In the genomic region with DNA sequence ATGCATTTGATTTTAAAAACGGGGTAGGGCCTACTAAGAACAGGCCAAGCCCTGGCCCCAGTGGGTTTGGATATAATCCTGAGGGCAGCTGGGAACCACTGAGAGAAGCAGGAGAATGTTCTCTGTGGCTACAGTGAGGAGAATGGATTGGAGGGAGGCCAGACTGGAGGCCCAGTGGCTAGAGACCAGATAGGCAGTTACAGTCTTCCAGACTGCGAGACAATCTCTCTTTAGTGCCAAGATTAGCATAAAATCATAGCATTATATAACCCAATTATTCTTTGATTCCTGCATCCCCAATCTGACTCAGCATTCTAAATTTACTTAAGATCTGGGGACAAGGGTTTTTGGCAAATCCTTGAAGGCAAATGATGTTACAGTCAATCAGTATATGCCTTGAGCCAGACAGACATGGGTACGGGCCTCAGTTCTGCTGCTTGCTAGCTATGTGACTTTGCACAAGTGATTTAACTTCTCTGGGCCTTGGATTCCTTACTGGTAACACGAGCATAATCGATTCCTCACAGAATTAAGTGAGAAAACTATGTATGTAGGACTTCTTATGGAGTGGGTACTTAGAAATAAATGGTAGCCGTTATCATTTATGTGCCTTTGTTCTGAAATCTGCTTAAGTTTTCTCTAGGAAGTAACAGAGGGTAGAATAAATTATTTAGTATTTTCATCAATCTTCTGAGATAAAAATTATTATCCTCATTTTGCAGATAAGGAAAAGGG, we compare ENCODE assay signal across 8 cellular contexts. TPM values are rescaled to one million over a fixed set of nuclear protein-coding genes. Genes with fewer than 3 reads are reported as not detected.
DNase-seq lines count a peak whose midpoint lies in the region; ATAC-seq and TF ChIP-seq lines count a peak whose summit lies in the region.

No MANE protein-coding gene starts in this region.

- no peak for TF ChIP-seq CTCF in Panc1 (IDR thresholded peaks at IDR 0.05)
- no peak for TF ChIP-seq CTCF in fibroblast of the aortic adventitia (IDR thresholded peaks at IDR 0.05; ENCODE audit: insufficient read depth, low read length)
- no peak for TF ChIP-seq CTCF in progenitor cell of endocrine pancreas (IDR thresholded peaks at IDR 0.05; ENCODE audit: unreplicated experiment)

- ATAC-seq in Panc1 (no peak), GM18517 (IDR thresholded peaks at IDR 0.05; ENCODE audit: unreplicated experiment) (no peak)
- no peak for ATAC-seq in activated CD8-positive, alpha-beta memory T cell treated with anti-CD3 and anti-CD28 coated beads, Interleukin-2, amount 10 ng/mL, durations not matched to agents 7 days and 5 days

- no peaks in the 10 kb centered on the region for H3K36me3 Mint-ChIP-seq in progenitor cell of endocrine pancreas (ENCODE audit: insufficient read depth)
- peaks cover 1% of the 10 kb centered on the region for H3K36me3 Mint-ChIP-seq in activated naive CD4-positive, alpha-beta T cell treated with anti-CD3 and anti-CD28 coated beads, Interleukin-2, amount 10 ng/mL, durations not matched to agents 7 days and 5 days
- no peaks in the 10 kb centered on the region for H3K36me3 Mint-ChIP-seq in activated CD8-positive, alpha-beta memory T cell treated with anti-CD3 and anti-CD28 coated beads, Interleukin-2, amount 10 ng/mL, durations not matched to agents 7 days and 5 days

- no peak overlapping the region for H3K27ac Mint-ChIP-seq in progenitor cell of endocrine pancreas
- H3K27ac Mint-ChIP-seq in activated naive CD4-positive, alpha-beta T cell treated with anti-CD3 and anti-CD28 coated beads, Interleukin-2, amount 10 ng/mL, durations not matched to agents 7 days and 5 days, result no peak overlapping the region
- no peak overlapping the region for H3K27ac Mint-ChIP-seq in activated CD8-positive, alpha-beta memory T cell treated with anti-CD3 and anti-CD28 coated beads, Interleukin-2, amount 10 ng/mL, durations not matched to agents 7 days and 5 days

- intact Hi-C loops in Panc1 (cut with micrococcal nuclease; ENCODE audit: unreplicated experiment), result loop anchor here (10.0 kb wide), 1 partner anchor 110 kb away; a partner anchor contains a TSS

- no TSS peak for BruUV-seq in Panc1 (replicated peaks; lab: Mats Ljungman, UMichigan)

- no peaks in the 10 kb centered on the region for H3K27me3 Mint-ChIP-seq in progenitor cell of endocrine pancreas
- H3K27me3 Mint-ChIP-seq in activated naive CD4-positive, alpha-beta T cell treated with anti-CD3 and anti-CD28 coated beads, Interleukin-2, amount 10 ng/mL, durations not matched to agents 7 days and 5 days, result no peaks in the 10 kb centered on the region
- no peaks in the 10 kb centered on the region for H3K27me3 Mint-ChIP-seq in activated CD8-positive, alpha-beta memory T cell treated with anti-CD3 and anti-CD28 coated beads, Interleukin-2, amount 10 ng/mL, durations not matched to agents 7 days and 5 days

- no peak overlapping the region for H3K4me3 ChIP-seq in Panc1 (ENCODE audit: low read depth in 2 of 2, low read length in 2 of 2)
- no peak overlapping the region for H3K4me3 ChIP-seq in fibroblast of the aortic adventitia (ENCODE audit: low read depth, low read length)

- no peaks in the 10 kb centered on the region for H3K9me3 Mint-ChIP-seq in progenitor cell of endocrine pancreas (ENCODE audit: low read depth)
- peaks cover under 1% of the 10 kb centered on the region for H3K9me3 Mint-ChIP-seq in activated naive CD4-positive, alpha-beta T cell treated with anti-CD3 and anti-CD28 coated beads, Interleukin-2, amount 10 ng/mL, durations not matched to agents 7 days and 5 days
- no peaks in the 10 kb centered on the region for H3K9me3 Mint-ChIP-seq in activated CD8-positive, alpha-beta memory T cell treated with anti-CD3 and anti-CD28 coated beads, Interleukin-2, amount 10 ng/mL, durations not matched to agents 7 days and 5 days (ENCODE audit: low read depth)

- peak overlapping the region; percentile 90 for H3K27ac ChIP-seq in Panc1 (ENCODE audit: low read length)

- in situ Hi-C loops in Panc1 (cut with HindIII; ENCODE audit: low pct_unique_long_range_greater_than_20kb, low sequenced_read_pairs), result no loop called here

- H3K9me3 ChIP-seq in Panc1 (ENCODE audit: control insufficient read depth, insufficient read depth, low read depth, low read length), result no peaks in the 10 kb centered on the region

- POLR2A ChIA-PET in Panc1 (lab: Charles Lee), result interaction anchor here (0.6 kb wide), 1 partner anchor 169 kb away, joined by 6 read pairs; no protein-coding TSS in a partner anchor

- peak overlapping the region; percentile 37 for H3K4me3 Mint-ChIP-seq in progenitor cell of endocrine pancreas (ENCODE audit: low read depth)
- no peak overlapping the region for H3K4me3 Mint-ChIP-seq in activated naive CD4-positive, alpha-beta T cell treated with anti-CD3 and anti-CD28 coated beads, Interleukin-2, amount 10 ng/mL, durations not matched to agents 7 days and 5 days
- H3K4me3 Mint-ChIP-seq in activated CD8-positive, alpha-beta memory T cell treated with anti-CD3 and anti-CD28 coated beads, Interleukin-2, amount 10 ng/mL, durations not matched to agents 7 days and 5 days, result no peak overlapping the region

- no peaks in the 10 kb centered on the region for H3K36me3 ChIP-seq in Panc1 (ENCODE audit: control insufficient read depth, insufficient read depth, low read length)

- H3K27me3 ChIP-seq in Panc1 (ENCODE audit: control insufficient read depth, insufficient read depth, low read length), result no peaks in the 10 kb centered on the region

- H3K4me1 ChIP-seq in Panc1 (ENCODE audit: control insufficient read depth, insufficient read depth, low read length), result peaks cover 45% of the 10 kb centered on the region

- CTCF ChIA-PET in Panc1 (lab: Charles Lee), result no interaction called here
- CTCF ChIA-PET in activated naive CD4-positive, alpha-beta T cell treated with anti-CD3 and anti-CD28 coated beads, Interleukin-2, amount 10 ng/mL, durations not matched to agents 7 days and 5 days (lab: Charles Lee), result interaction anchor here (0.8 to 3.9 kb wide), 2 partner anchors 29 to 106 kb away, joined by 3 to 24 read pairs; a partner anchor contains a TSS
- CTCF ChIA-PET in activated CD8-positive, alpha-beta memory T cell treated with anti-CD3 and anti-CD28 coated beads, Interleukin-2, amount 10 ng/mL, durations not matched to agents 7 days and 5 days (lab: Charles Lee), result interaction anchor here (0.9 to 5.3 kb wide), 3 partner anchors 69 to 161 kb away, joined by 3 to 44 read pairs (median 8); a partner anchor contains a TSS

- H3K4me1 Mint-ChIP-seq in progenitor cell of endocrine pancreas (ENCODE audit: low read depth), result peaks cover 31% of the 10 kb centered on the region
- peaks cover 41% of the 10 kb centered on the region for H3K4me1 Mint-ChIP-seq in activated naive CD4-positive, alpha-beta T cell treated with anti-CD3 and anti-CD28 coated beads, Interleukin-2, amount 10 ng/mL, durations not matched to agents 7 days and 5 days
- H3K4me1 Mint-ChIP-seq in activated CD8-positive, alpha-beta memory T cell treated with anti-CD3 and anti-CD28 coated beads, Interleukin-2, amount 10 ng/mL, durations not matched to agents 7 days and 5 days, result peaks cover 44% of the 10 kb centered on the region

- peak; percentile 36 for DNase-seq in AG20443 (ENCODE audit: low spot score)
- no peak for DNase-seq in Panc1 (ENCODE audit: low read depth, low spot score)
- DNase-seq in fibroblast of the aortic adventitia (ENCODE audit: low read depth), result peak; percentile 82
- DNase-seq in progenitor cell of endocrine pancreas (ENCODE audit: low spot score, unreplicated experiment), result no peak
- DNase-seq in NCI-H510A treated with DMSO at 0.1 percent for 48 hours (lab: John Stamatoyannopoulos, UW), result no peak
- DNase-seq in activated naive CD4-positive, alpha-beta T cell treated with anti-CD3 and anti-CD28 coated beads, Interleukin-2, amount 10 ng/mL, durations not matched to agents 7 days and 5 days, result no peak
- DNase-seq in activated CD8-positive, alpha-beta memory T cell treated with anti-CD3 and anti-CD28 coated beads, Interleukin-2, amount 10 ng/mL, durations not matched to agents 7 days and 5 days, result no peak

RNA-seq across cellular contexts. Expression of a gene that starts 18.3 kb away (rescaled TPM):
- total RNA-seq in Panc1 (2021; ENCODE audit: unreplicated experiment) (1.9 TPM), fibroblast of the aortic adventitia (ENCODE audit: low replicate concordance) (0.45 TPM in 1 of 2 replicates, not detected in the other), progenitor cell of endocrine pancreas (3.0 and 4.0 TPM in 2 replicates)
- 2.2 TPM for polyA plus RNA-seq in Panc1 (2012; ENCODE audit: insufficient read length)
- total RNA-seq in activated CD8-positive, alpha-beta memory T cell treated with anti-CD3 and anti-CD28 coated beads, Interleukin-2, amount 10 ng/mL, durations not matched to agents 7 days and 5 days, result 1 to 10 TPM; 6.8 to 7.4 TPM

Comparison
In these comparisons a context has a peak if more than half of its experiments do, and no peak if none do; other contexts are left out.
1. DNase-seq: peak in AG20443 (single experiment) and fibroblast of the aortic adventitia (single experiment); none in Panc1 (single experiment), progenitor cell of endocrine pancreas (single experiment), NCI-H510A treated with DMSO at 0.1 percent for 48 hours (single experiment), activated naive CD4-positive, alpha-beta T cell treated with anti-CD3 and anti-CD28 coated beads, Interleukin-2, amount 10 ng/mL, durations not matched to agents 7 days and 5 days (single experiment) and activated CD8-positive, alpha-beta memory T cell treated with anti-CD3 and anti-CD28 coated beads, Interleukin-2, amount 10 ng/mL, durations not matched to agents 7 days and 5 days (single experiment).